16 cellular contexts compared by ENCODE assay signal in genomic region chr1:185464788-185465187, GRCh38.
DNase-seq lines count a peak whose midpoint lies in the region; ATAC-seq and TF ChIP-seq lines count a peak whose summit lies in the region.
"Had no signal": no experiment of that assay in that cellular context is flagged by ENCODE, and none has a peak within 500 bp of the region (broad histone marks: within the 10 kb centered on the region; RNA-seq: fewer than 3 reads in every experiment).

No MANE protein-coding gene starts in this region.

- H3K9me3 Mint-ChIP-seq in dendritic cell treated with granulocyte-macrophage colony-stimulating factor and Interleukin-4, amounts not matched to agents 40 ng/mL and 50 ng/mL, for 4 days, result no peaks in the 10 kb centered on the region
- H3K9me3 Mint-ChIP-seq in nephron, result peaks cover 2% of the 10 kb centered on the region

- H3K4me3 ChIP-seq in PC-9, result no peak overlapping the region
- H3K4me3 ChIP-seq: SJCRH30 had no signal

- POLR2A ChIA-PET in PC-9 (lab: Charles Lee; ENCODE audit: unreplicated experiment), result interaction anchor here (0.6 to 0.7 kb wide), 2 partner anchors 25 to 131 kb away, joined by 3 to 5 read pairs; no protein-coding TSS in a partner anchor

- no peak for TF ChIP-seq CTCF in PC-9 (conservative IDR thresholded peaks at IDR 0.05)
- no peak for TF ChIP-seq CTCF in nephron (IDR thresholded peaks at IDR 0.05; ENCODE audit: unreplicated experiment in 3 of 3)

- no peaks in the 10 kb centered on the region for H3K36me3 ChIP-seq in PC-9 (ENCODE audit: low read depth)
- H3K36me3 ChIP-seq: SJCRH30 had no signal

- H3K9me3 ChIP-seq in PC-9 (ENCODE audit: insufficient read depth, low read depth), result no peaks in the 10 kb centered on the region
- H3K9me3 ChIP-seq: SJCRH30 had no signal

- CTCF ChIA-PET in PC-9 (lab: Charles Lee), result no interaction called here

- H3K4me2 ChIP-seq in PC-9, result no peak overlapping the region

- H3K4me1 Mint-ChIP-seq in dendritic cell treated with granulocyte-macrophage colony-stimulating factor and Interleukin-4, amounts not matched to agents 40 ng/mL and 50 ng/mL, for 4 days (ENCODE audit: low read depth), result peaks cover 22% of the 10 kb centered on the region
- peaks cover 12% of the 10 kb centered on the region for H3K4me1 Mint-ChIP-seq in nephron

- no peak overlapping the region for H3K4me3 Mint-ChIP-seq in dendritic cell treated with granulocyte-macrophage colony-stimulating factor and Interleukin-4, amounts not matched to agents 40 ng/mL and 50 ng/mL, for 4 days
- no peak overlapping the region for H3K4me3 Mint-ChIP-seq in nephron

- no peaks in the 10 kb centered on the region for H3K79me2 ChIP-seq in PC-9 (ENCODE audit: low read depth)

- no peaks in the 10 kb centered on the region for H3K9me2 ChIP-seq in PC-9 (ENCODE audit: insufficient read depth)

- no peaks in the 10 kb centered on the region for H3K4me1 ChIP-seq in PC-9 (replicated peaks; ENCODE audit: insufficient read depth)
- H3K4me1 ChIP-seq: SJCRH30 had no signal

- H3F3A ChIP-seq in PC-9 (ENCODE audit: insufficient read depth, low read depth), result no peaks in the 10 kb centered on the region

- H3K27me3 Mint-ChIP-seq in dendritic cell treated with granulocyte-macrophage colony-stimulating factor and Interleukin-4, amounts not matched to agents 40 ng/mL and 50 ng/mL, for 4 days, result no peaks in the 10 kb centered on the region
- H3K27me3 Mint-ChIP-seq in nephron (ENCODE audit: low read depth), result peaks cover 8% of the 10 kb centered on the region

- no peaks in the 10 kb centered on the region for H3K36me3 Mint-ChIP-seq in dendritic cell treated with granulocyte-macrophage colony-stimulating factor and Interleukin-4, amounts not matched to agents 40 ng/mL and 50 ng/mL, for 4 days (ENCODE audit: low read depth)
- H3K36me3 Mint-ChIP-seq in nephron (ENCODE audit: low read depth), result no peaks in the 10 kb centered on the region

- in situ Hi-C loops in KBM-7 (cut with MboI; ENCODE audit: low pct_unique_long_range_greater_than_20kb, low sequenced_read_pairs), result no loop called here

- 0 out of 2 replicates have a peak overlapping the region, but pooled peaks have one; percentile 62 for H2AFZ ChIP-seq in PC-9

- no peak for ATAC-seq in HG02885 (IDR thresholded peaks at IDR 0.05; ENCODE audit: poor library complexity, unreplicated experiment)

- BruUV-seq in PC-9 (replicated peaks; lab: Mats Ljungman, UMichigan), result no TSS peak

- H4K20me1 ChIP-seq in PC-9 (ENCODE audit: insufficient read depth), result no peaks in the 10 kb centered on the region

- H3K27ac ChIP-seq in PC-9, result no peak overlapping the region
- H3K27ac ChIP-seq: C4-2B, SJCRH30 had no signal

- intact Hi-C loops in PC-9 (cut with micrococcal nuclease; ENCODE audit: unreplicated experiment), result no loop called here
- intact Hi-C loops in dendritic cell treated with granulocyte-macrophage colony-stimulating factor and Interleukin-4, amounts not matched to agents 40 ng/mL and 50 ng/mL, for 4 days (cut with micrococcal nuclease), result no loop called here

- no peaks in the 10 kb centered on the region for H3K27me3 ChIP-seq in PC-9 (ENCODE audit: insufficient read depth, low read depth)
- H3K27me3 ChIP-seq: SJCRH30 had no signal

- DNase-seq in KBM-7 (peak; percentile 8), PC-9 (no peak), AG08395 (ENCODE audit: low spot score) (no peak)
- no peak for DNase-seq in stimulated activated CD4-positive, alpha-beta T cell treated with anti-CD3 and anti-CD28 coated beads, Interleukin-2, amount 100 ng/mL, for 48 hours
- DNase-seq: AML-193, GOT3, MM.1S, NCI-H1092 treated with DMSO at 0.1 percent for 48 hours, NCI-H1694 treated with DMSO at 0.1 percent for 48 hours, NCI-H2107, NCI-H526, SJCRH30 had no signal

- peak overlapping the region; percentile 50 for H3K27ac Mint-ChIP-seq in dendritic cell treated with granulocyte-macrophage colony-stimulating factor and Interleukin-4, amounts not matched to agents 40 ng/mL and 50 ng/mL, for 4 days
- H3K27ac Mint-ChIP-seq in nephron, result peak overlapping the region; percentile 5 to 39 (median 14)
